In the genomic region with DNA sequence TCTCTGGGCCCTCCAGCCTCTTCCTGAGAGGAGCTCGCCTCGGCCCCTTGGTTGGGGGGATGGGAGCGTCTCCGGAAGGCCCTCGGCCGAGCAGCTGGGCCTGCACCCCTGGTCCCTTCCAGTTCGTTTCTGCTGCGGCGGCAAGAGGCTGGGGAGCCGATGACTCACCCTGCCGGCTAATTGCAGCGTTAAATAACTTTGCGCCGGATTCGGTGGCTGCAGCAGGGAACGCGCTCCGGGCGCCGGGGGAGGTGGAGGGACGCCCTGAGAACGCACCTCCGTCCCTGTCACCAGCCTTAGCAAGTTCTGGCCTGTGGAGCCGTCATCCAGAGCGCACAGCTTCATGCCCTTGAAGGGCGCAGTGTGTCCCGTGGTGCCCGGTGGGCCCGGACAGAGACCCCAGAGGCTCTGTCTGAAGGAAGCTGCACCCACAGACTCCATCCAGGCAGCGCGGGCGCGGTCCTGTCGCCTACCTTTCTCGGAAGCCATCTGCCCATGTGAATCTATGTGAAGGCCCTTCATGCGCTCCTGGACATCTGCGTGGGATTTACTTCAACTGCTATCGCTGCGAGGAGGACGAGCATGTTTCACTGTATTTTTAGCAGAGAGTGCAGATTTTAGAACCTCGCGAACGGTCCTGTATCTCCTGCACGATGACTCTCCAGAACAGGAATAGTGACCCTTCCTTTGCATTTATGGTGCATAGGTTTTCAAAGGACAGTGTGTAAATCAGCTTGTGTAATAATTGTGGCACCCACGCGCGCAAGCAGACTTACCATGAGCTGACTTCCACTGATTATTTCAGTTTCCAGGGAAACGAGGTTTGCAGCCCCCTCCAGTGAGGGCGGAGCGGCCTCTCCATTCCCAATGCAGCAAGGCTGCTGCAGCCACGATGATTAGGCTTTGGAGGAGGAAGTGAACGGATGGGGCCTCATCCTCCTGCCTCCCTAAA, we compare ENCODE assay signal across 8 cellular contexts. TPM values are rescaled to one million over a fixed set of nuclear protein-coding genes. Genes with fewer than 3 reads are reported as not detected.
A peak's percentile ranks its signal among the peaks of the same experiment; 100 is the strongest.
DNase-seq lines count a peak whose midpoint lies in the region; ATAC-seq, FAIRE-seq and TF ChIP-seq lines count a peak whose summit lies in the region.

No MANE protein-coding gene starts in this region.

- intact Hi-C loops in testis (cut with DNase I; ENCODE audit: low total_unique reads): no loop called here

- TF ChIP-seq POLR2A in testis (IDR thresholded peaks at IDR 0.05): no peak

- in situ Hi-C loops in HAP-1 (cut with MboI; ENCODE audit: low sequenced_read_pairs): no loop called here

- no peaks in the 10 kb centered on the region for H3K9me3 ChIP-seq in HAP-1
- H3K9me3 ChIP-seq in adipocyte (ENCODE audit: control insufficient read depth, low read length): peaks cover 6% of the 10 kb centered on the region
- H3K9me3 ChIP-seq in testis: no peaks in the 10 kb centered on the region

- no peak overlapping the region for H3K9ac ChIP-seq in adipocyte (ENCODE audit: low read length)

- ATAC-seq in left lobe of liver (no peak), GM19455 (IDR thresholded peaks at IDR 0.05; ENCODE audit: unreplicated experiment) (no peak)

- no peak for FAIRE-seq in GM19239 (lab: Jason Lieb, UNC)

- WGBS in testis, 2 donors: 1 to 6% methylated on average over 17 to 50 of the region's 52 CpGs

- DNase-seq in AG10803 (ENCODE audit: low read depth) (peak; percentile 4), HAP-1 (ENCODE audit: low spot score in 2 of 2) (peak in 1 of 2 experiments; percentile 39), adipocyte (ENCODE audit: low read depth) (peak; percentile 55), left lobe of liver (ENCODE audit: low spot score) (peak; percentile 33), GM19239 (ENCODE audit: insufficient read length, low spot score) (no peak), testis (no peak)
- no peak for DNase-seq in activated CD8-positive, alpha-beta memory T cell treated with anti-CD3 and anti-CD28 coated beads, Interleukin-2, amount 50 U/mL, for 48 hours

- H3K4me1 ChIP-seq in HAP-1 (no peaks in the 10 kb centered on the region), adipocyte (ENCODE audit: control insufficient read depth, insufficient read depth, low read length) (no peaks in the 10 kb centered on the region), testis (no peaks in the 10 kb centered on the region)

- TF ChIP-seq CTCF in AG10803 (conservative IDR thresholded peaks at IDR 0.05; ENCODE audit: low read length): no peak
- TF ChIP-seq CTCF in testis (IDR thresholded peaks at IDR 0.05): no peak

- H3K27me3 ChIP-seq in HAP-1 (ENCODE audit: low read depth) (peaks cover 34% of the 10 kb centered on the region), adipocyte (replicated peaks; ENCODE audit: control insufficient read depth, insufficient read depth, low read length) (peaks cover 61% of the 10 kb centered on the region), testis (no peaks in the 10 kb centered on the region)

- H3K36me3 ChIP-seq in HAP-1 (replicated peaks) (no peaks in the 10 kb centered on the region), adipocyte (ENCODE audit: control insufficient read depth, insufficient read depth, low read length, severe bottlenecking) (no peaks in the 10 kb centered on the region), testis (ENCODE audit: low read depth, missing control alignments) (no peaks in the 10 kb centered on the region)

- H3K27ac ChIP-seq in testis: no peak overlapping the region

- H3K4me3 ChIP-seq in AG10803 (ENCODE audit: low read length) (no peak overlapping the region), HAP-1 (peak overlapping the region; percentile 3; the same call in 1 of the 2 replicates), adipocyte (ENCODE audit: low read length) (no peak overlapping the region), testis (no peak overlapping the region)

RNA-seq across cellular contexts. Expression of a gene that starts 1.7 kb away (rescaled TPM):
- not detected for total RNA-seq in left lobe of liver
- 1 to 10 TPM; 1.7 TPM for total RNA-seq in testis
- polyA plus RNA-seq in testis (ENCODE audit: insufficient read depth, low read depth, low replicate concordance): 0.37 TPM

RNA-seq across cellular contexts. Expression of a gene that starts 47.6 kb away (rescaled TPM):
- total RNA-seq in left lobe of liver: 0.83 TPM
- 10 to 100 TPM in 1 of 2 donors, 1 to 10 TPM in 1; 5.9 to 11.4 TPM for total RNA-seq in testis
- polyA plus RNA-seq in testis (ENCODE audit: insufficient read depth, low read depth, low replicate concordance): 5.9 TPM

Comparison
In these comparisons a context has a peak if more than half of its experiments do, and no peak if none do; other contexts are left out.
1. DNase-seq: peak in AG10803 (single experiment), adipocyte (single experiment) and left lobe of liver (single experiment); none in GM19239 (single experiment), testis (single experiment) and activated CD8-positive, alpha-beta memory T cell treated with anti-CD3 and anti-CD28 coated beads, Interleukin-2, amount 50 U/mL, for 48 hours (single experiment).